ENCODE assay signal across 8 cellular contexts in the genomic region with DNA sequence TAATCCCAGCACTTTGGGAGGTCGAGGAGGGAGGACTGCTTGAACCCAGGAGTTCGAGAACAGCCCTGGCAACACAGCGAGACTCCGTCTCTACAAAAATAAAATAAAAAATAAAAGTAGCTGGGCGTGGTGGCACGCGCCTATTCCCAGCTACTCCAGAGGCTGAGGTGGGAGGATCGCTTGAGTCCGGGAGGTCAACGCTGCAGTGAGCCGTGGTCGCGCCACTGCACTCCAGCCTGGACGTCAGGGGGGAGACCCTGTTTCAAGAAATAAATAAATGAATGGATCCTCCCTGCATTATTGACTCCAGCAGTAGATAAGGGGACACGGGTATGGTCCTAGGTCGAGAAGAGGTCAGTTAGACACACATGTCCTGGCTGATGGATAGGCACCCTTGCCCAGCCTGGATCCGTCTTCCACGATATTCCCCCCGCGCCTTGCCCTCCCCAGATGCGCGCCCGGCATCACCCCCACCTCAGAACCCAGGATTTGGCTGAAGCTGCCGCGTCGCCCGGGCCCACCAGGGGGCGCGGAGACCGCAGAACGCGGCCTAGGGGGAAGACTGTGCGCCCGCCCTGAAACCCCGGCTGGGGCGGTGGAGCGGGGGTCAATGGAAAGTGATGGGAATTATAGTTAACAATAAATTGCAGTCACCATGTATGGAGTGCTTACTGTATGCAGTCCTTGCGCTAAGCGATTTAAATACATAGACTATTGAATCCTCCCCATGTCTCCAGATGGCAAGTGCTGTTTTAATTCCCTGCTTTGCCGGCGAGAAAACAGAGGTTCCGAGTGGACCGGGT. TPM values are rescaled to one million over a fixed set of nuclear protein-coding genes. Genes with fewer than 3 reads are reported as not detected.
DNase-seq lines count a peak whose midpoint lies in the region; ATAC-seq, FAIRE-seq and TF ChIP-seq lines count a peak whose summit lies in the region.

No MANE protein-coding gene starts in this region.

- no peaks in the 10 kb centered on the region for H3K9me3 Mint-ChIP-seq in progenitor cell of endocrine pancreas (ENCODE audit: low read depth)

- H3K36me3 ChIP-seq in right atrium auricular region: no peaks in the 10 kb centered on the region

- no peak for FAIRE-seq in urothelium cell line (lab: Jason Lieb, UNC)

- H3K9me3 ChIP-seq in right atrium auricular region: no peaks in the 10 kb centered on the region

- H3K27ac Mint-ChIP-seq in progenitor cell of endocrine pancreas: peak overlapping the region; percentile 52

- H3K27ac ChIP-seq in 22Rv1 (peak overlapping the region; percentile 95), right atrium auricular region (peak overlapping the region; percentile 91 to 93)

- H3K27me3 ChIP-seq in right atrium auricular region: no peaks in the 10 kb centered on the region

- peaks cover 0 to 44% of the 10 kb centered on the region in 2 donors for H3K4me1 ChIP-seq in right atrium auricular region

- ATAC-seq in GM18502 (IDR thresholded peaks at IDR 0.05; ENCODE audit: poor library complexity, unreplicated experiment): peak; percentile 34

- peak; percentile 24 for DNase-seq in NCI-H1048 (lab: John Stamatoyannopoulos, UW)
- DNase-seq in T-helper 1 cell: peak; percentile 53 to 80 (median 70)
- DNase-seq in amygdala (lab: John Stamatoyannopoulos, UW): peak in 53 of 56 donors; percentile 7 to 81 (median 57)
- DNase-seq in right atrium auricular region (ENCODE audit: low spot score): no peak
- DNase-seq in progenitor cell of endocrine pancreas (ENCODE audit: low spot score, unreplicated experiment): peak; percentile 76
- DNase-seq in urothelium cell line (ENCODE audit: low spot score): peak; percentile 73

- H3K4me3 Mint-ChIP-seq in progenitor cell of endocrine pancreas (ENCODE audit: low read depth): peak overlapping the region; percentile 74

- peaks cover 11% of the 10 kb centered on the region for H3K27me3 Mint-ChIP-seq in progenitor cell of endocrine pancreas

- H3K4me1 Mint-ChIP-seq in progenitor cell of endocrine pancreas (ENCODE audit: low read depth): peaks cover 13% of the 10 kb centered on the region

- peak overlapping the region; percentile 52 to 67 for H3K4me3 ChIP-seq in right atrium auricular region

- TF ChIP-seq CTCF in 22Rv1 (IDR thresholded peaks at IDR 0.05) (peak; percentile 98), right atrium auricular region (IDR thresholded peaks at IDR 0.05) (peak; percentile 91 to 99), progenitor cell of endocrine pancreas (IDR thresholded peaks at IDR 0.05; ENCODE audit: unreplicated experiment) (peak; percentile 97)

- peaks cover 4% of the 10 kb centered on the region for H3K36me3 Mint-ChIP-seq in progenitor cell of endocrine pancreas (ENCODE audit: insufficient read depth)

RNA-seq across cellular contexts. Expression of a gene that starts 2.1 kb away (rescaled TPM):
- total RNA-seq in right atrium auricular region (10 to 100 TPM; 11.4 to 12.2 TPM), progenitor cell of endocrine pancreas (115 TPM in 2 replicates)

RNA-seq across cellular contexts. Expression of a gene that starts 13.9 kb away (rescaled TPM):
- 100 to 1,000 TPM; 321 to 506 TPM for total RNA-seq in right atrium auricular region
- total RNA-seq in progenitor cell of endocrine pancreas: 5.7 and 6.0 TPM in 2 replicates

RNA-seq across cellular contexts. Expression of a gene that starts 24.2 kb away (rescaled TPM):
- total RNA-seq in right atrium auricular region (100 to 1,000 TPM; 702 to 859 TPM), progenitor cell of endocrine pancreas (524 and 554 TPM in 2 replicates)

RNA-seq across cellular contexts. Expression of a gene that starts 24.5 kb away (rescaled TPM):
- total RNA-seq in right atrium auricular region (not detected), progenitor cell of endocrine pancreas (16.5 and 22.7 TPM in 2 replicates)

RNA-seq across cellular contexts. Expression of a gene that starts 25.8 kb away (rescaled TPM):
- total RNA-seq in right atrium auricular region (not detected), progenitor cell of endocrine pancreas (not detected in 2 replicates)

Comparison
In these comparisons a context has a peak if more than half of its experiments do, and no peak if none do; other contexts are left out.
1. RNA of a gene that starts 13.9 kb away (total RNA-seq): 321 to 506 TPM in right atrium auricular region; 5.7 to 6.0 TPM in progenitor cell of endocrine pancreas; every median in the first group is over 10 times any median in the second.
2. Peak in every context shown above with its lines, with median percentiles within 50 percentile points of each other: CTCF ChIP-seq.